In the genomic region with DNA sequence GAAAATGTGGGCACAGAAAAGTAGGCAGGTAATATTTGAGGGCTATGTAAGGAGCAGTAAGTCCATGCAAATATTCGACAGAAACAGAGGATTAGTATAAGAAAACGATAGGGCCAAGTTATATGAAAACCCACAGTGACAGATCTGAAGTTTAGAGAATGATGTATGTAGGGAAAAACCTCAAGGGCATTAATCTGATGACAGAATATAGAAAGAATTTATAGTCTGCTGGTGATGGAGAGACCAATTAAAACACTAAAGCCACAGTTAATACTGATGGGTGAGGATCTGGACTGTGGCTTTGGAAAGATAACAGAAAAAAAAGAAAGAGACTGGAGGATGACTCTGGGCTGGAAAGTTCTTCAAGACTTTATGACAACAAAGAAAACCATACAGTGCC, we compare ENCODE assay signal across 15 cellular contexts.
DNase-seq lines count a peak whose midpoint lies in the region; ATAC-seq and FAIRE-seq lines count a peak whose summit lies in the region.
"Had no signal": no experiment of that assay in that cellular context is flagged by ENCODE, and none has a peak within 500 bp of the region (broad histone marks: within the 10 kb centered on the region; RNA-seq: fewer than 3 reads in every experiment).

No MANE protein-coding gene starts in this region.

- no peak for ATAC-seq in HG02981 (IDR thresholded peaks at IDR 0.05; ENCODE audit: unreplicated experiment)

- FAIRE-seq in RCC 7860 (lab: Jason Lieb, UNC) = peak; percentile 95

- peak; percentile 83 for DNase-seq in EL
- peak; percentile 86 for DNase-seq in RCC 7860 (ENCODE audit: low spot score)
- peak; percentile 49 for DNase-seq in fibroblast of peridontal ligament (ENCODE audit: extremely low read depth)
- DNase-seq in renal cortical epithelial cell (ENCODE audit: low read depth) = peak; percentile 34
- DNase-seq in AG20443 (ENCODE audit: low spot score) = no peak
- DNase-seq in activated CD4-positive, CD25-positive, alpha-beta regulatory T cell (lab: John Stamatoyannopoulos, UW) = no peak
- no peak for DNase-seq in hypothalamus (lab: John Stamatoyannopoulos, UW)
- DNase-seq: anterior cingulate cortex; glutamatergic neuron; Kasumi-1; NCI-H2081; Right ventricle myocardium superior; stimulated activated CD4-positive, alpha-beta T cell treated with anti-CD3 and anti-CD28 coated beads, Interleukin-4, amount 100 ng/mL, for 24 hours; trophoblast cell had no signal

Comparison
In these comparisons a context has a peak if more than half of its experiments do, and no peak if none do; other contexts are left out.
1. DNase-seq: peak in EL (single experiment), RCC 7860 (single experiment), fibroblast of peridontal ligament (single experiment) and renal cortical epithelial cell (single experiment); none in AG20443 (single experiment), activated CD4-positive, CD25-positive, alpha-beta regulatory T cell (0 of 4) and hypothalamus (0 of 51).